Comparison of ENCODE assay signal across 8 cellular contexts in genomic region chr12:53345486-53346195, GRCh38. TPM values are rescaled to one million over a fixed set of nuclear protein-coding genes. Genes with fewer than 3 reads are reported as not detected.
DNase-seq lines count a peak whose midpoint lies in the region; ATAC-seq and TF ChIP-seq lines count a peak whose summit lies in the region.

No MANE protein-coding gene starts in this region.

- H3K4me3 Mint-ChIP-seq in naive B cell = peak overlapping the region; percentile 87 to 100 (median 98)

- H3K4me1 ChIP-seq in BLaER1 treated with 17β-estradiol and CSF1 and Interleukin-3, amounts not matched to agents 10 nM and 100 nM = peaks cover 23 to 35% (median 32%) of the 10 kb centered on the region in 10 experiments
- H3K4me1 ChIP-seq in MM.1S (ENCODE audit: low read length) (peaks cover 8% of the 10 kb centered on the region; the same call in 1 of the 2 replicates), colonic mucosa (no peaks in the 10 kb centered on the region)

- no peaks in the 10 kb centered on the region for H3K9me2 ChIP-seq in MM.1S (replicated peaks; ENCODE audit: insufficient read depth, low read length)

- H3K9me3 ChIP-seq in BLaER1 treated with 17β-estradiol and CSF1 and Interleukin-3, amounts not matched to agents 10 nM and 100 nM (replicated peaks in 1 of 11) = no peaks in the 10 kb centered on the region
- H3K9me3 ChIP-seq in MM.1S (replicated peaks; ENCODE audit: insufficient read depth, low read length) (no peaks in the 10 kb centered on the region), colonic mucosa (no peaks in the 10 kb centered on the region)

- peak overlapping the region; percentile 61 to 76 (median 67) for H3K4me3 ChIP-seq in BLaER1 treated with 17β-estradiol and CSF1 and Interleukin-3, amounts not matched to agents 10 nM and 100 nM
- H3K4me3 ChIP-seq in MM.1S (ENCODE audit: low read length) (peak overlapping the region; percentile 90), colonic mucosa (peak overlapping the region; percentile 63)

- no peaks in the 10 kb centered on the region for H4K20me1 ChIP-seq in BLaER1 treated with 17β-estradiol and CSF1 and Interleukin-3, amounts not matched to agents 10 nM and 100 nM
- H4K20me1 ChIP-seq in MM.1S (ENCODE audit: insufficient read depth, low read length) = no peaks in the 10 kb centered on the region

- H3K27ac ChIP-seq in BLaER1 treated with 17β-estradiol and CSF1 and Interleukin-3, amounts not matched to agents 10 nM and 100 nM = peak overlapping the region in 9 of 11 experiments; percentile 70 to 82 (median 76); a peak in 17 of 22 replicates
- H3K27ac ChIP-seq in MM.1S (ENCODE audit: low read length) (no peak overlapping the region), colonic mucosa (peak overlapping the region; percentile 61)

- H3K79me2 ChIP-seq in MM.1S (ENCODE audit: low read length) = no peaks in the 10 kb centered on the region

- H2AFZ ChIP-seq in MM.1S (ENCODE audit: low read length) = peak overlapping the region; percentile 99

- peaks cover 4% of the 10 kb centered on the region; the same call in 1 of the 2 replicates for H3F3A ChIP-seq in MM.1S (ENCODE audit: insufficient read depth, low read length)

- peak overlapping the region in 5 of 6 donors; percentile 85 to 97 (median 92) for H3K27ac Mint-ChIP-seq in naive B cell

- H3K4me1 Mint-ChIP-seq in naive B cell = peaks cover 13 to 16% (median 14%) of the 10 kb centered on the region in 3 donors

- H3K36me3 ChIP-seq in BLaER1 treated with 17β-estradiol and CSF1 and Interleukin-3, amounts not matched to agents 10 nM and 100 nM = no peaks in the 10 kb centered on the region
- H3K36me3 ChIP-seq in MM.1S (replicated peaks; ENCODE audit: insufficient read depth, low read length) = no peaks in the 10 kb centered on the region
- no peaks in the 10 kb centered on the region for H3K36me3 ChIP-seq in colonic mucosa

- peak overlapping the region in 9 of 11 experiments; percentile 73 to 85 (median 80); a peak in 18 of 22 replicates for H3K9ac ChIP-seq in BLaER1 treated with 17β-estradiol and CSF1 and Interleukin-3, amounts not matched to agents 10 nM and 100 nM
- no peak overlapping the region for H3K9ac ChIP-seq in MM.1S (ENCODE audit: low read length)
- H3K9ac ChIP-seq in colonic mucosa (ENCODE audit: low read depth in 2 of 2, low read length in 2 of 2) = peak overlapping the region; percentile 78 to 86

- TF ChIP-seq CTCF in MM.1S (IDR thresholded peaks at IDR 0.05; ENCODE audit: low read length) = no peak
- TF ChIP-seq CTCF in colonic mucosa (IDR thresholded peaks at IDR 0.05) = no peak

- peak overlapping the region; percentile 82 to 99 (median 90) for H3K4me2 ChIP-seq in BLaER1 treated with 17β-estradiol and CSF1 and Interleukin-3, amounts not matched to agents 10 nM and 100 nM
- peak overlapping the region; percentile 98 for H3K4me2 ChIP-seq in MM.1S (ENCODE audit: low read depth, low read length)

- DNase-seq in MM.1S (no peak), colonic mucosa (no peak), naive B cell (no peak), NCI-H2227 treated with DMSO at 0.1 percent for 48 hours (lab: John Stamatoyannopoulos, UW) (no peak)

- peaks cover 1 to 3% (median 2%) of the 10 kb centered on the region in 3 donors for H3K27me3 Mint-ChIP-seq in naive B cell

- H3K9me3 Mint-ChIP-seq in naive B cell = no peaks in the 10 kb centered on the region

- H3K36me3 Mint-ChIP-seq in naive B cell = no peaks in the 10 kb centered on the region

- no peaks in the 10 kb centered on the region for H3K27me3 ChIP-seq in BLaER1 treated with 17β-estradiol and CSF1 and Interleukin-3, amounts not matched to agents 10 nM and 100 nM
- H3K27me3 ChIP-seq in MM.1S (replicated peaks; ENCODE audit: insufficient read depth, low read length) (no peaks in the 10 kb centered on the region), colonic mucosa (no peaks in the 10 kb centered on the region)

- peak; percentile 9 to 13 for ATAC-seq in naive B cell (ENCODE audit: low read depth in 2 of 2)
- ATAC-seq in HG02884 (IDR thresholded peaks at IDR 0.05; ENCODE audit: unreplicated experiment) = no peak
- no peak for ATAC-seq in GM18870 (IDR thresholded peaks at IDR 0.05; ENCODE audit: unreplicated experiment)
- no peak for ATAC-seq in HG03457 (IDR thresholded peaks at IDR 0.05; ENCODE audit: unreplicated experiment)

- intact Hi-C loops in colonic mucosa (cut with DNase I) = no loop called here

RNA-seq across cellular contexts. Expression of gene SP7, which starts 9.5 kb away (rescaled TPM):
- total RNA-seq in colonic mucosa = not detected
- polyA plus RNA-seq in naive B cell (ENCODE audit: low read depth in 6 of 6) = under 1 TPM in 3 of 6 donors, not detected in 3; 0.17 to 0.33 (median 0.27) TPM

RNA-seq across cellular contexts. Expression of gene AAAS, which starts 24.2 kb away (rescaled TPM):
- 10 to 100 TPM; 36.4 to 61.4 TPM for total RNA-seq in colonic mucosa
- polyA plus RNA-seq in naive B cell (ENCODE audit: low read depth in 6 of 6) = 10 to 100 TPM; 34.9 to 49.9 (median 38.5) TPM

RNA-seq across cellular contexts. Expression of gene SP1, which starts 34.3 kb away (rescaled TPM):
- 10 to 100 TPM; 83.6 to 96.8 TPM for total RNA-seq in colonic mucosa
- polyA plus RNA-seq in naive B cell (ENCODE audit: low read depth in 6 of 6) = 10 to 100 TPM in 5 of 6 donors, 1 to 10 TPM in 1; 8.3 to 17.5 (median 12.7) TPM

RNA-seq across cellular contexts. Expression of gene MYG1, which starts 46.1 kb away (rescaled TPM):
- 10 to 100 TPM; 37.4 to 60.6 TPM for total RNA-seq in colonic mucosa
- polyA plus RNA-seq in naive B cell (ENCODE audit: low read depth in 6 of 6) = 10 to 100 TPM; 52.3 to 94.2 (median 60.4) TPM

RNA-seq across cellular contexts. Expression of gene PFDN5, which starts 50.3 kb away (rescaled TPM):
- total RNA-seq in colonic mucosa = 100 to 1,000 TPM; 247 to 305 TPM
- polyA plus RNA-seq in naive B cell (ENCODE audit: low read depth in 6 of 6) = 1,000 to 10,000 TPM; 1,564 to 1,943 (median 1,771) TPM

Comparison
In these comparisons a context has a peak if more than half of its experiments do, and no peak if none do; other contexts are left out.
1. ATAC-seq: peak in naive B cell (2 of 2); none in HG02884 (single experiment), GM18870 (single experiment) and HG03457 (single experiment).
2. Peak in every context shown above with its lines, with median percentiles within 50 percentile points of each other: H3K4me3 ChIP-seq.